In genomic region chr2:135103843-135104242, GRCh38 we compare ENCODE assay signal across 27 cellular contexts. TPM values are rescaled to one million over a fixed set of nuclear protein-coding genes. Genes with fewer than 3 reads are reported as not detected.
DNase-seq lines count a peak whose midpoint lies in the region; ATAC-seq lines count a peak whose summit lies in the region.
"Had no signal": no experiment of that assay in that cellular context is flagged by ENCODE, and none has a peak within 500 bp of the region (broad histone marks: within the 10 kb centered on the region; RNA-seq: fewer than 3 reads in every experiment).

No MANE protein-coding gene starts in this region.

- no peaks in the 10 kb centered on the region for H3K36me3 ChIP-seq in CD4-positive, alpha-beta memory T cell (ENCODE audit: insufficient read depth, low read length)

- H3K4me3 ChIP-seq in CD4-positive, alpha-beta memory T cell (ENCODE audit: low read length in 2 of 2) = no peak overlapping the region
- H3K4me3 ChIP-seq: A549, SJSA1 had no signal

- POLR2A ChIA-PET in CD4-positive, alpha-beta memory T cell (lab: Charles Lee; ENCODE audit: partially characterized antibody) = no interaction called here
- POLR2A ChIA-PET in activated CD8-positive, alpha-beta T cell treated with anti-CD3 and anti-CD28 coated beads, Interleukin-2, amount 10 ng/mL, durations not matched to agents 7 days and 5 days (lab: Charles Lee) = interaction anchor here (0.8 kb wide), 1 partner anchor 102 kb away, joined by 3 read pairs; no protein-coding TSS in a partner anchor

- no peaks in the 10 kb centered on the region for H3K27me3 ChIP-seq in CD4-positive, alpha-beta memory T cell (ENCODE audit: insufficient read depth, low read length)
- H3K27me3 ChIP-seq: SJSA1 had no signal

- H3K4me3 Mint-ChIP-seq in activated naive CD4-positive, alpha-beta T cell treated with anti-CD3 and anti-CD28 coated beads, Interleukin-2, amount 10 ng/mL, durations not matched to agents 7 days and 5 days = no peak overlapping the region
- H3K4me3 Mint-ChIP-seq in CD4-positive, alpha-beta memory T cell = no peak overlapping the region
- H3K4me3 Mint-ChIP-seq in activated CD8-positive, alpha-beta T cell treated with anti-CD3 and anti-CD28 coated beads, Interleukin-2, amount 10 ng/mL, durations not matched to agents 7 days and 5 days = no peak overlapping the region
- peak overlapping the region in 1 of 8 donors; percentile 12 for H3K4me3 Mint-ChIP-seq in naive B cell

- ATAC-seq in activated CD8-positive, alpha-beta T cell treated with anti-CD3 and anti-CD28 coated beads, Interleukin-2, amount 10 ng/mL, durations not matched to agents 7 days and 5 days = no peak
- ATAC-seq in naive B cell (ENCODE audit: low read depth in 2 of 2) = no peak
- ATAC-seq in left cardiac atrium = no peak
- ATAC-seq: A549, HCT116 had no signal

- no peak overlapping the region for H3K27ac ChIP-seq in CD4-positive, alpha-beta memory T cell (ENCODE audit: low read depth, low read length)
- H3K27ac ChIP-seq: A549, KMS-11, SJSA1 had no signal

- peaks cover 13% of the 10 kb centered on the region for H3K4me1 Mint-ChIP-seq in activated naive CD4-positive, alpha-beta T cell treated with anti-CD3 and anti-CD28 coated beads, Interleukin-2, amount 10 ng/mL, durations not matched to agents 7 days and 5 days
- H3K4me1 Mint-ChIP-seq in CD4-positive, alpha-beta memory T cell = peaks cover 0 to 9% (median 6%) of the 10 kb centered on the region in 4 donors
- H3K4me1 Mint-ChIP-seq in activated CD8-positive, alpha-beta T cell treated with anti-CD3 and anti-CD28 coated beads, Interleukin-2, amount 10 ng/mL, durations not matched to agents 7 days and 5 days (ENCODE audit: low read depth) = peaks cover 12% of the 10 kb centered on the region
- peaks cover 7 to 12% (median 8%) of the 10 kb centered on the region in 3 donors for H3K4me1 Mint-ChIP-seq in naive B cell

- CTCF ChIA-PET in activated naive CD4-positive, alpha-beta T cell treated with anti-CD3 and anti-CD28 coated beads, Interleukin-2, amount 10 ng/mL, durations not matched to agents 7 days and 5 days (lab: Charles Lee) = interaction anchor here (1.3 kb wide), 1 partner anchor 99 kb away, joined by 3 read pairs; no protein-coding TSS in a partner anchor
- CTCF ChIA-PET in CD4-positive, alpha-beta memory T cell (lab: Charles Lee; ENCODE audit: partially characterized antibody) = no interaction called here
- CTCF ChIA-PET in activated CD8-positive, alpha-beta T cell treated with anti-CD3 and anti-CD28 coated beads, Interleukin-2, amount 10 ng/mL, durations not matched to agents 7 days and 5 days (lab: Charles Lee) = interaction anchor here (0.8 to 1.0 kb wide), 2 partner anchors 11 to 14 kb away, joined by 3 read pairs; no protein-coding TSS in a partner anchor

- no peaks in the 10 kb centered on the region for H3K27me3 Mint-ChIP-seq in activated naive CD4-positive, alpha-beta T cell treated with anti-CD3 and anti-CD28 coated beads, Interleukin-2, amount 10 ng/mL, durations not matched to agents 7 days and 5 days
- H3K27me3 Mint-ChIP-seq in CD4-positive, alpha-beta memory T cell = no peaks in the 10 kb centered on the region
- no peaks in the 10 kb centered on the region for H3K27me3 Mint-ChIP-seq in activated CD8-positive, alpha-beta T cell treated with anti-CD3 and anti-CD28 coated beads, Interleukin-2, amount 10 ng/mL, durations not matched to agents 7 days and 5 days (ENCODE audit: low read depth)
- H3K27me3 Mint-ChIP-seq in naive B cell = no peaks in the 10 kb centered on the region

- peaks cover 33% of the 10 kb centered on the region for H3K36me3 Mint-ChIP-seq in activated naive CD4-positive, alpha-beta T cell treated with anti-CD3 and anti-CD28 coated beads, Interleukin-2, amount 10 ng/mL, durations not matched to agents 7 days and 5 days
- peaks cover 35 to 49% of the 10 kb centered on the region in 2 donors for H3K36me3 Mint-ChIP-seq in CD4-positive, alpha-beta memory T cell
- H3K36me3 Mint-ChIP-seq in activated CD8-positive, alpha-beta T cell treated with anti-CD3 and anti-CD28 coated beads, Interleukin-2, amount 10 ng/mL, durations not matched to agents 7 days and 5 days (ENCODE audit: low read depth) = peaks cover 36% of the 10 kb centered on the region
- peaks cover 16 to 25% of the 10 kb centered on the region in 2 donors for H3K36me3 Mint-ChIP-seq in naive B cell

- no peaks in the 10 kb centered on the region for H3K9me3 ChIP-seq in CD4-positive, alpha-beta memory T cell (ENCODE audit: control insufficient read depth in 1 of 2, low read length in 2 of 2)
- H3K9me3 ChIP-seq: A549, SJSA1 had no signal

- no peaks in the 10 kb centered on the region for H3K4me1 ChIP-seq in CD4-positive, alpha-beta memory T cell (ENCODE audit: insufficient read depth, low read length)
- H3K4me1 ChIP-seq: A549, SJSA1 had no signal

- peak overlapping the region; percentile 72 for H3K27ac Mint-ChIP-seq in activated naive CD4-positive, alpha-beta T cell treated with anti-CD3 and anti-CD28 coated beads, Interleukin-2, amount 10 ng/mL, durations not matched to agents 7 days and 5 days
- H3K27ac Mint-ChIP-seq in CD4-positive, alpha-beta memory T cell = peak overlapping the region in 4 of 7 donors; percentile 4 to 35 (median 16)
- peak overlapping the region; percentile 34 for H3K27ac Mint-ChIP-seq in activated CD8-positive, alpha-beta T cell treated with anti-CD3 and anti-CD28 coated beads, Interleukin-2, amount 10 ng/mL, durations not matched to agents 7 days and 5 days
- H3K27ac Mint-ChIP-seq in naive B cell = peak overlapping the region in 4 of 6 donors; percentile 18 to 72 (median 41)

- no peak for DNase-seq in activated naive CD4-positive, alpha-beta T cell treated with anti-CD3 and anti-CD28 coated beads, Interleukin-2, amount 10 ng/mL, durations not matched to agents 7 days and 5 days
- no peak for DNase-seq in activated naive CD4-positive, alpha-beta T cell (lab: John Stamatoyannopoulos, UW)
- DNase-seq in CD4-positive, alpha-beta memory T cell = no peak
- DNase-seq in activated CD8-positive, alpha-beta T cell treated with anti-CD3 and anti-CD28 coated beads, Interleukin-2, amount 10 ng/mL, durations not matched to agents 7 days and 5 days = no peak
- DNase-seq in naive B cell (no peak), KG1 (lab: John Stamatoyannopoulos, UW) (no peak), left cardiac atrium (no peak)
- DNase-seq: AML-193, C1 segment of cervical spinal cord, Calu3, DND-41, IMR-90, NCI-H1092, NCI-H1436, NCI-H187, NCI-H2081 treated with DMSO at 0.1 percent for 48 hours, NCI-H2171, NCI-H226, NCI-H510A, NCI-H69, Right ventricle myocardium superior, RPMI8226 had no signal

- H3K9me3 Mint-ChIP-seq in activated naive CD4-positive, alpha-beta T cell treated with anti-CD3 and anti-CD28 coated beads, Interleukin-2, amount 10 ng/mL, durations not matched to agents 7 days and 5 days = peaks cover 17% of the 10 kb centered on the region
- H3K9me3 Mint-ChIP-seq in CD4-positive, alpha-beta memory T cell = peaks cover 0 to 17% (median 10%) of the 10 kb centered on the region in 8 donors
- H3K9me3 Mint-ChIP-seq in activated CD8-positive, alpha-beta T cell treated with anti-CD3 and anti-CD28 coated beads, Interleukin-2, amount 10 ng/mL, durations not matched to agents 7 days and 5 days (ENCODE audit: insufficient read depth) = peaks cover 10% of the 10 kb centered on the region
- H3K9me3 Mint-ChIP-seq in naive B cell = peaks cover 0 to 16% (median 11%) of the 10 kb centered on the region in 7 donors

- intact Hi-C loops in CD4-positive, alpha-beta memory T cell (cut with micrococcal nuclease) = no loop called here
- intact Hi-C loops in left cardiac atrium (cut with DNase I) = no loop called here

RNA-seq across cellular contexts. Expression of gene RAB3GAP1, which starts 51.8 kb away (rescaled TPM):
- total RNA-seq in CD4-positive, alpha-beta memory T cell = 10 to 100 TPM; 45.1 to 46.7 TPM
- polyA plus RNA-seq in CD4-positive, alpha-beta memory T cell = 10 to 100 TPM in 1 of 2 donors, 1 to 10 TPM in 1; 8.4 to 23.5 TPM
- 10 to 100 TPM; 10.3 to 10.7 TPM for total RNA-seq in activated CD8-positive, alpha-beta T cell treated with anti-CD3 and anti-CD28 coated beads, Interleukin-2, amount 10 ng/mL, durations not matched to agents 7 days and 5 days
- 10 to 100 TPM in 5 of 6 donors, 1 to 10 TPM in 1; 6.2 to 26.7 (median 22.5) TPM for polyA plus RNA-seq in naive B cell (ENCODE audit: low read depth in 6 of 6)
- total RNA-seq in left cardiac atrium = 10 to 100 TPM; 33.3 to 38.9 TPM

RNA-seq across cellular contexts. Expression of gene MAP3K19, which starts 56.6 kb away (rescaled TPM):
- total RNA-seq in CD4-positive, alpha-beta memory T cell = not detected
- not detected for polyA plus RNA-seq in CD4-positive, alpha-beta memory T cell
- not detected for total RNA-seq in activated CD8-positive, alpha-beta T cell treated with anti-CD3 and anti-CD28 coated beads, Interleukin-2, amount 10 ng/mL, durations not matched to agents 7 days and 5 days
- polyA plus RNA-seq in naive B cell (ENCODE audit: low read depth in 6 of 6) = not detected
- not detected for total RNA-seq in left cardiac atrium
- total RNA-seq: Calu3, H4, IMR-90, Right ventricle myocardium superior had no signal
- polyA plus RNA-seq: A549, IMR-90 had no signal

Comparison
In these comparisons a context has a peak if more than half of its experiments do, and no peak if none do; other contexts are left out.
1. H3K27ac Mint-ChIP-seq: peak in every context shown above with its lines; median percentile 72 in activated naive CD4-positive, alpha-beta T cell treated with anti-CD3 and anti-CD28 coated beads, Interleukin-2, amount 10 ng/mL, durations not matched to agents 7 days and 5 days; 41 in naive B cell; 34 in activated CD8-positive, alpha-beta T cell treated with anti-CD3 and anti-CD28 coated beads, Interleukin-2, amount 10 ng/mL, durations not matched to agents 7 days and 5 days; 16 in CD4-positive, alpha-beta memory T cell.